1 cellular context compared by ENCODE assay signal in genomic region chr5:89722538-89722937, GRCh38.
A peak's percentile ranks its signal among the peaks of the same experiment; 100 is the strongest.
TF ChIP-seq lines count a peak whose summit lies in the region.

No MANE protein-coding gene starts in this region.

TF ChIP-seq in HEK293, 187 proteins besides CTCF, POLR2A, EP300 and RAD21 (continued from another document):
- TF ChIP-seq PRDM2 (tag by site-specific recombination; IDR thresholded peaks at IDR 0.05; ENCODE audit: borderline replicate concordance) (no peak), ZNF501 (tag by site-specific recombination; IDR thresholded peaks at IDR 0.05) (no peak), HOXC10 (CRISPR knock-in tag; IDR thresholded peaks at IDR 0.05) (no peak), ZNF398 (tag by site-specific recombination; IDR thresholded peaks at IDR 0.05) (no peak), SP7 (tag by site-specific recombination; IDR thresholded peaks at IDR 0.05) (peak; percentile 85), ZNF610 (tag by site-specific recombination; IDR thresholded peaks at IDR 0.05; ENCODE audit: borderline replicate concordance) (no peak), TCF7L2 (IDR thresholded peaks at IDR 0.05; ENCODE audit: borderline replicate concordance, low read depth, low read length) (no peak), ZNF658 (tag by site-specific recombination; IDR thresholded peaks at IDR 0.05) (no peak), ZNF623 (tag by site-specific recombination; IDR thresholded peaks at IDR 0.05) (peak; percentile 37; the same call in 1 of the 2 replicates), ZNF157 (tag by site-specific recombination; IDR thresholded peaks at IDR 0.05) (no peak), ZBTB20 (tag by site-specific recombination; IDR thresholded peaks at IDR 0.05) (no peak), YY1 (tag by site-specific recombination; IDR thresholded peaks at IDR 0.05) (no peak), ZBTB21 (tag by site-specific recombination; IDR thresholded peaks at IDR 0.05) (peak; percentile 45; the same call in 1 of the 2 replicates), ZNF146 (tag by site-specific recombination; IDR thresholded peaks at IDR 0.05) (no peak), ZNF426 (tag by site-specific recombination; IDR thresholded peaks at IDR 0.05) (no peak), OSR2 (tag by site-specific recombination; IDR thresholded peaks at IDR 0.05) (no peak), ZNF660 (tag by site-specific recombination; IDR thresholded peaks at IDR 0.05) (no peak), ZNF704 (tag by site-specific recombination; IDR thresholded peaks at IDR 0.05) (no peak), ZNF133 (tag by site-specific recombination; IDR thresholded peaks at IDR 0.05) (no peak), ZNF549 (tag by site-specific recombination; IDR thresholded peaks at IDR 0.05) (no peak), KLF1 (tag by site-specific recombination; IDR thresholded peaks at IDR 0.05) (no peak), ZNF132 (tag by site-specific recombination; IDR thresholded peaks at IDR 0.05; ENCODE audit: borderline replicate concordance) (no peak), ZNF513 (tag by site-specific recombination; IDR thresholded peaks at IDR 0.05) (no peak), BCL11A (tag by site-specific recombination; IDR thresholded peaks at IDR 0.05; ENCODE audit: low read depth) (no peak), ZNF843 (tag by site-specific recombination; IDR thresholded peaks at IDR 0.05) (no peak), ZNF701 (tag by site-specific recombination; IDR thresholded peaks at IDR 0.05) (no peak), ZNF26 (tag by site-specific recombination; IDR thresholded peaks at IDR 0.05) (no peak), KLF7 (tag by site-specific recombination; IDR thresholded peaks at IDR 0.05; ENCODE audit: borderline replicate concordance) (no peak), ZNF121 (tag by site-specific recombination; IDR thresholded peaks at IDR 0.05) (no peak), ZNF280C (tag by site-specific recombination; IDR thresholded peaks at IDR 0.05) (no peak), ZNF747 (tag by site-specific recombination; IDR thresholded peaks at IDR 0.05) (no peak), GLIS1 (tag by site-specific recombination; IDR thresholded peaks at IDR 0.05) (0 out of 2 replicates have a peak, but pooled peaks have one; percentile 13), ZBTB48 (tag by site-specific recombination; IDR thresholded peaks at IDR 0.05) (peak; percentile 47), ZSCAN18 (tag by site-specific recombination; IDR thresholded peaks at IDR 0.05) (no peak), ZFP69B (tag by site-specific recombination; IDR thresholded peaks at IDR 0.05) (no peak)
